Comparison of ENCODE assay signal across 21 cellular contexts in genomic region chr1:212957546-212957945, GRCh38.
"Had no signal": no experiment of that assay in that cellular context is flagged by ENCODE, and none has a peak within 500 bp of the region (broad histone marks: within the 10 kb centered on the region; RNA-seq: fewer than 3 reads in every experiment).

No MANE protein-coding gene starts in this region.

- H3K79me2 ChIP-seq: parathyroid adenoma had no signal

- H3K4me3 Mint-ChIP-seq: activated naive CD8-positive, alpha-beta T cell treated with anti-CD3 and anti-CD28 coated beads, Interleukin-2, amount 10 ng/mL, durations not matched to agents 7 days and 5 days; activated T-helper 17 cell treated with anti-CD3 and anti-CD28 coated beads, Interleukin-2, amount 50 U/mL, for 72 hours; endodermal cell; naive B cell; stimulated activated naive CD8-positive, alpha-beta T cell treated with anti-CD3 and anti-CD28 coated beads, Interleukin-15, amount 100 ng/mL, for 72 hours had no signal

- H3K4me1 Mint-ChIP-seq: endodermal cell; naive B cell; stimulated activated naive CD8-positive, alpha-beta T cell treated with anti-CD3 and anti-CD28 coated beads, Interleukin-15, amount 100 ng/mL, for 72 hours had no signal

- H3K27me3 ChIP-seq: uterus had no signal

- H3K9me3 Mint-ChIP-seq: activated naive CD8-positive, alpha-beta T cell treated with anti-CD3 and anti-CD28 coated beads, Interleukin-2, amount 10 ng/mL, durations not matched to agents 7 days and 5 days; activated T-helper 17 cell treated with anti-CD3 and anti-CD28 coated beads, Interleukin-2, amount 50 U/mL, for 72 hours; endodermal cell; naive B cell; stimulated activated naive CD8-positive, alpha-beta T cell treated with anti-CD3 and anti-CD28 coated beads, Interleukin-15, amount 100 ng/mL, for 72 hours; WTC11 had no signal

- H3K27ac Mint-ChIP-seq: activated naive CD8-positive, alpha-beta T cell treated with anti-CD3 and anti-CD28 coated beads, Interleukin-2, amount 10 ng/mL, durations not matched to agents 7 days and 5 days; activated T-helper 17 cell treated with anti-CD3 and anti-CD28 coated beads, Interleukin-2, amount 50 U/mL, for 72 hours; endodermal cell; naive B cell; stimulated activated naive CD8-positive, alpha-beta T cell treated with anti-CD3 and anti-CD28 coated beads, Interleukin-15, amount 100 ng/mL, for 72 hours had no signal

- H3K4me3 ChIP-seq: gastroesophageal sphincter, mucosa of descending colon, transverse colon, uterus had no signal

- H3K36me3 Mint-ChIP-seq: activated naive CD8-positive, alpha-beta T cell treated with anti-CD3 and anti-CD28 coated beads, Interleukin-2, amount 10 ng/mL, durations not matched to agents 7 days and 5 days; naive B cell had no signal

- ATAC-seq: activated T-helper 17 cell treated with anti-CD3 and anti-CD28 coated beads, Interleukin-2, amount 50 U/mL, for 72 hours; gastroesophageal sphincter; left ventricle myocardium superior; mucosa of descending colon; right cardiac atrium; stimulated activated naive CD8-positive, alpha-beta T cell treated with anti-CD3 and anti-CD28 coated beads, Interleukin-15, amount 100 ng/mL, for 72 hours had no signal

- H3K4me1 ChIP-seq: parathyroid adenoma, uterus had no signal

- H3K9me3 ChIP-seq: gastroesophageal sphincter, mucosa of descending colon, transverse colon, uterus had no signal

- H2AFZ ChIP-seq: parathyroid adenoma had no signal

- H3K27ac ChIP-seq: gastroesophageal sphincter, parathyroid adenoma, transverse colon, uterus had no signal

- H3K36me3 ChIP-seq: gastroesophageal sphincter, transverse colon, uterus had no signal

- H3K9ac ChIP-seq: parathyroid adenoma had no signal

- DNase-seq: activated naive CD4-positive, alpha-beta T cell treated with Interleukin-2 at 50 U/mL for 16 hours; activated naive CD8-positive, alpha-beta T cell treated with anti-CD3 and anti-CD28 coated beads, Interleukin-2, amount 10 ng/mL, durations not matched to agents 7 days and 5 days; activated T-cell treated with anti-CD3 and anti-CD28 coated beads, Interleukin-2, amount 50 U/mL, for 1 hour; amniotic stem cell; cerebellar nuclear complex; cortex of kidney; endodermal cell; head of caudate nucleus; left ventricle myocardium superior; mucosa of descending colon; naive B cell; nucleus accumbens; right cardiac atrium; stimulated activated CD4-positive, alpha-beta T cell treated with anti-CD3 and anti-CD28 coated beads, Interleukin-1b, Interleukin-23, amount 100 ng/mL, for 48 hours; stimulated activated naive CD8-positive, alpha-beta T cell treated with anti-CD3 and anti-CD28 coated beads, Interleukin-15, amount 100 ng/mL, for 72 hours; transverse colon; uterus had no signal
